In the genomic region with DNA sequence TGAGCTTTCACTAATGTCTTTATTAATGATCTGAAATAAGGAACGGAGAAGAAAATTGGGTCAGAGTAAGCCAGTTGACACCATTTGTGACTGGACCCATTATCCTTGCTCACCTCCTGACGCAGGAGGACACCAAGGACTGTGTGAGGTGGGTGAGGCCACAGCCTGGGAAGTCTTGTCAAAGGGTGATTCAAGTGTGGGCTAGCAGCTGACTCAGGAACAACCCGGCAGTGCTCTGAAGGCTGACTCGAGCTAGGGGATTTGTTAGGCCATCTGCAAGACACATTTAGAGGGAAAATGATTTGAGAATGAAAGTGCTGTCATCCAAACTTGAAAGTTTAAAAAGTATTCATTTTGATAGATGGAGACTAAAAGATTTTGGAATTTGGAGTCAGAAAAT, we compare ENCODE assay signal across 1 cellular context.
TF ChIP-seq lines count a peak whose summit lies in the region.

No MANE protein-coding gene starts in this region.

TF ChIP-seq in IMR-90, 13 proteins besides CTCF, POLR2A, EP300 and RAD21:
- 0 out of 2 replicates have a peak, but pooled peaks have one; percentile 5 for TF ChIP-seq CEBPB (IDR thresholded peaks at IDR 0.05; ENCODE audit: low read depth, low read length)
- TF ChIP-seq BHLHE40 (IDR thresholded peaks at IDR 0.05; ENCODE audit: low read depth, low read length), result peak; percentile 20; the same call in 1 of the 2 replicates
- TF ChIP-seq MAFK (IDR thresholded peaks at IDR 0.05; ENCODE audit: low read depth, low read length), result 0 out of 2 replicates have a peak, but pooled peaks have one; percentile 14
- 0 out of 2 replicates have a peak, but pooled peaks have one; percentile 28 for TF ChIP-seq FOS (IDR thresholded peaks at IDR 0.05; ENCODE audit: low read depth, low read length)
- TF ChIP-seq CHD1 (IDR thresholded peaks at IDR 0.05; ENCODE audit: low read depth, low read length), result no peak
- TF ChIP-seq NFE2L2 (IDR thresholded peaks at IDR 0.05; ENCODE audit: low read depth, low read length), result 0 out of 2 replicates have a peak, but pooled peaks have one; percentile 16
